Comparison of ENCODE assay signal across 8 cellular contexts in the genomic region with DNA sequence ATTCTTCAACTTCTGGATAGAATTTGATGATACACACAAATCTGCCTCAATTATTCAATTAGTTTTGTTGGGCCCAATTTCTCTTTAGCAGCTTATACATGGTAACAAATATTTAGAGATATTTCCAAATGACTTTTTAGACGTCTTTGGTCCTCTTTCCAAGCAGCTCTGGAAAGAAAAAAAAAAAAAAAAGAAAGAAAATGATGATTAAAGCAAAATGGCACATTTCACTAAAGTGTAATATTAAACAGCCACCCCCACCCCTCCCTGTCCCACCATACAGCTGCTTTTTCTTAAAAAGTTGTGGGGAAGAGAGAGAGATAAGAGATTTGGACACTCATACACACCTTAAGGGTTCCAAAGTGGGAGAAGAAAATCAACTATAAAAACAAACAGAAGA. TPM values are rescaled to one million over a fixed set of nuclear protein-coding genes. Genes with fewer than 3 reads are reported as not detected.
A peak's percentile ranks its signal among the peaks of the same experiment; 100 is the strongest.
DNase-seq lines count a peak whose midpoint lies in the region; ATAC-seq, FAIRE-seq and TF ChIP-seq lines count a peak whose summit lies in the region.

No MANE protein-coding gene starts in this region.

- WGBS in heart right ventricle, 2 donors, result 50 to 63% methylated on average over 1 of the region's 1 CpG
- no CpG with 5 or more reads among the region's 1 CpG for WGBS in mesendoderm (ENCODE audit: extremely low coverage, insufficient coverage, low lambda C conversion rate)

- TF ChIP-seq CTCF in heart right ventricle (IDR thresholded peaks at IDR 0.05) (no peak), brain microvascular endothelial cell (IDR thresholded peaks at IDR 0.05; ENCODE audit: low read depth, low read length, missing control alignments) (no peak), upper lobe of right lung (IDR thresholded peaks at IDR 0.05) (no peak)

- H3K9me3 ChIP-seq in heart right ventricle (no peaks in the 10 kb centered on the region), upper lobe of right lung (no peaks in the 10 kb centered on the region)

- no peak for TF ChIP-seq POLR2A in GM12891 (IDR thresholded peaks at IDR 0.05; ENCODE audit: low read depth, low read length)

- H3K23ac ChIP-seq in mesendoderm (ENCODE audit: low read length), result no peak overlapping the region

- H3K4me3 ChIP-seq in heart right ventricle (peak overlapping the region in 9 of 10 donors; percentile 59 to 82 (median 67)), brain microvascular endothelial cell (ENCODE audit: low read depth, low read length) (peak overlapping the region; percentile 87), mesendoderm (ENCODE audit: low read length) (no peak overlapping the region), upper lobe of right lung (peak overlapping the region; percentile 70)

- no peak overlapping the region for H4K5ac ChIP-seq in mesendoderm (ENCODE audit: low read length)

- peaks cover 15% of the 10 kb centered on the region for H3K79me2 ChIP-seq in mesendoderm (ENCODE audit: control insufficient read depth, insufficient read depth, low read length)

- H3K27ac ChIP-seq in heart right ventricle (peak overlapping the region in 7 of 10 donors; percentile 83 to 97 (median 91)), brain microvascular endothelial cell (no peak overlapping the region), mesendoderm (ENCODE audit: low read depth, low read length) (no peak overlapping the region), upper lobe of right lung (peak overlapping the region; percentile 88)

- no peak for FAIRE-seq in GM12891 (lab: Jason Lieb, UNC)

- peak overlapping the region; percentile 96 for H3K56ac ChIP-seq in mesendoderm (ENCODE audit: low read length)

- intact Hi-C loops in heart right ventricle (cut with DNase I), result loop anchor here in 2 of 10 donors (5.0 to 10.0 kb wide), 2 partner anchors 59 to 99 kb away; a partner anchor contains a TSS
- intact Hi-C loops in cardiac septum (cut with DNase I), result loop anchor here (2.0 to 5.0 kb wide), 2 partner anchors 56 to 99 kb away; a partner anchor contains a TSS
- intact Hi-C loops in upper lobe of right lung (cut with DNase I), result no loop called here

- in situ Hi-C loops in brain microvascular endothelial cell (cut with HindIII; ENCODE audit: low pct_ligation_motif_present, low sequenced_read_pairs), result no loop called here

- peaks cover 0 to 16% (median 0%) of the 10 kb centered on the region in 9 donors for H3K36me3 ChIP-seq in heart right ventricle
- H3K36me3 ChIP-seq in brain microvascular endothelial cell (replicated peaks), result no peaks in the 10 kb centered on the region
- no peaks in the 10 kb centered on the region for H3K36me3 ChIP-seq in mesendoderm (ENCODE audit: control insufficient read depth, insufficient read depth, low read length)
- peaks cover 9% of the 10 kb centered on the region for H3K36me3 ChIP-seq in upper lobe of right lung

- H3K4me1 ChIP-seq in heart right ventricle (peaks cover 0 to 21% (median 16%) of the 10 kb centered on the region in 9 donors), mesendoderm (ENCODE audit: control insufficient read depth, low read depth, low read length) (peaks cover 2% of the 10 kb centered on the region), upper lobe of right lung (peaks cover 5% of the 10 kb centered on the region)

- H3K27me3 ChIP-seq in heart right ventricle (no peaks in the 10 kb centered on the region), brain microvascular endothelial cell (replicated peaks) (no peaks in the 10 kb centered on the region), mesendoderm (ENCODE audit: insufficient read depth, low read length, poor library complexity) (no peaks in the 10 kb centered on the region), upper lobe of right lung (no peaks in the 10 kb centered on the region)

- no peak overlapping the region for H2AK5ac ChIP-seq in mesendoderm (ENCODE audit: low read length)

- peak overlapping the region; percentile 70 for H3K4me2 ChIP-seq in mesendoderm (ENCODE audit: low read length)

- H3K79me1 ChIP-seq in mesendoderm (ENCODE audit: low read length), result peaks cover 6% of the 10 kb centered on the region

- no peak overlapping the region for H3K4ac ChIP-seq in mesendoderm (ENCODE audit: low read depth, low read length)

- no peak for ATAC-seq in heart right ventricle
- ATAC-seq in upper lobe of right lung, result no peak

- no peak overlapping the region for H2BK120ac ChIP-seq in mesendoderm (ENCODE audit: low read depth, low read length)

- DNase-seq in heart right ventricle (no peak), cardiac septum (ENCODE audit: low spot score) (no peak), brain microvascular endothelial cell (no peak), mesendoderm (no peak), upper lobe of right lung (no peak), medulla oblongata (ENCODE audit: extremely low spot score) (no peak), RPMI8226 (no peak), GM12891 (ENCODE audit: insufficient read length, low spot score) (no peak)

- H2BK5ac ChIP-seq in mesendoderm (ENCODE audit: low read length), result no peak overlapping the region

- peak overlapping the region; percentile 85 for H3K9ac ChIP-seq in mesendoderm (ENCODE audit: low read length)

- H2BK15ac ChIP-seq in mesendoderm (replicated peaks; ENCODE audit: low read depth), result no peak overlapping the region

- no peak overlapping the region for H3K18ac ChIP-seq in mesendoderm (ENCODE audit: low read length)

- H4K8ac ChIP-seq in mesendoderm (ENCODE audit: low read depth, low read length), result peak overlapping the region; percentile 91

TF ChIP-seq in GM12891, 5 proteins besides CTCF, POLR2A, EP300 and RAD21:
- TF ChIP-seq SPI1 (IDR thresholded peaks at IDR 0.05; ENCODE audit: low read depth, low read length), result no peak
TF ChIP-seq in GM12891: peak in this region for 0.

RNA-seq across cellular contexts. Expression of a gene that starts 1.0 kb away (rescaled TPM):
- 1 to 10 TPM; 2.2 to 6.6 (median 5.6) TPM for total RNA-seq in heart right ventricle
- 1 to 10 TPM; 4.4 to 6.6 TPM for polyA plus RNA-seq in heart right ventricle
- total RNA-seq in cardiac septum, result 4.2 TPM
- 5.9 TPM for polyA plus RNA-seq in mesendoderm (2013, experiment 1 of 2)
- 6.0 TPM for polyA plus RNA-seq in mesendoderm (2013, experiment 2 of 2)
- 6.1 TPM for total RNA-seq in upper lobe of right lung
- 8.9 TPM for polyA plus RNA-seq in GM12891 (2012; ENCODE audit: low read depth, missing spikeins)

RNA-seq across cellular contexts. Expression of a gene that starts 59.9 kb away (rescaled TPM):
- total RNA-seq in heart right ventricle (10 to 100 TPM in 2 of 10 donors, 1 to 10 TPM in 4, under 1 TPM in 4; 0.46 to 15.3 (median 2.2) TPM), cardiac septum (26.6 TPM), upper lobe of right lung (1.5 TPM)
- polyA plus RNA-seq in heart right ventricle, result 1 to 10 TPM; 3.1 TPM
- not detected for polyA plus RNA-seq in mesendoderm (2013, experiment 1 of 2)
- polyA plus RNA-seq in mesendoderm (2013, experiment 2 of 2), result not detected
- polyA plus RNA-seq in GM12891 (2012; ENCODE audit: low read depth, missing spikeins), result not detected

Comparison
In these comparisons a context has a peak if more than half of its experiments do, and no peak if none do; other contexts are left out.
1. H3K27ac ChIP-seq: peak in heart right ventricle (7 of 10) and upper lobe of right lung (single experiment); none in brain microvascular endothelial cell (single experiment) and mesendoderm (single experiment).